23 cellular contexts compared by ENCODE assay signal in the genomic region with DNA sequence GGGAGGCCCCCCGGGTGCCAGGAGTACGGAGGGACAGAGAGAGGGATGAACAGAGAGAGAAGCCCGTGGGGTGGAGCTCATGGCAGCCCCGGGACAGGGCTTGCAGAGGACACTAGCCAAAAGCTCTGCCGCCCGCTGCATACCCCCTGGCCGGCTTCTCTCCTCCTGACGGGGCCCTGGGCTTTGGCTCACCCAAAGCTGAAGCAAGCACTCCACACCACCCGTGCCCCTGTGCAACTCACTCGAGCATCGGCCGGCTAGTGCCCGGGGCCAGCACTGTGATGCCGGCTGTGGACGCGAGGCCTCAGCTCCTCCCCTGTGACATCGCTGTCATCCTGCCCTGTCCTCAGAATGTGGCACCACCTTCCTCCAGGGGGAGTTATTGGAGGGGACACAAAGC.
"Had no signal": no experiment of that assay in that cellular context is flagged by ENCODE, and none has a peak within 500 bp of the region (broad histone marks: within the 10 kb centered on the region; RNA-seq: fewer than 3 reads in every experiment).

No MANE protein-coding gene starts in this region.

- H3K4me3 ChIP-seq: breast epithelium, gastroesophageal sphincter, ovary, psoas muscle, tibial nerve had no signal

- H3K27me3 ChIP-seq: neutrophil, ovary, tibial nerve had no signal

- H3K9me3 ChIP-seq: neutrophil, ovary, psoas muscle had no signal

- DNase-seq: activated CD4-positive, alpha-beta T cell treated with anti-CD3 and anti-CD28 coated beads for 48 hours; activated CD4-positive, alpha-beta T cell treated with anti-CD3 and anti-CD28 coated beads, Interleukin-2, amount 50 U/mL, for 48 hours; activated CD8-positive, alpha-beta memory T cell treated with anti-CD3 and anti-CD28 coated beads for 24 hours; activated CD8-positive, alpha-beta memory T cell treated with anti-CD3 and anti-CD28 coated beads, Interleukin-2, amount 50 U/mL, for 4 hours; activated naive CD4-positive, alpha-beta T cell; activated T-cell treated with anti-CD3 and anti-CD28 coated beads, Interleukin-2, amount 50 U/mL, for 48 hours; effector memory CD8-positive, alpha-beta T cell; hippocampal formation; immature natural killer cell; ovary; psoas muscle; stimulated activated naive CD4-positive, alpha-beta T cell treated with Interleukin-2 at 50 U/mL for 16 hours; SW 1271; T-helper 9 cell had no signal

- H3K27ac Mint-ChIP-seq: activated naive CD4-positive, alpha-beta T cell treated with anti-CD3 and anti-CD28 coated beads, Interleukin-2, amount 50 U/mL, for 72 hours; effector memory CD8-positive, alpha-beta T cell; immature natural killer cell; nephron; T-helper 1 cell treated with Interleukin-12 subunit alpha and Interleukin-12 subunit beta and Interleukin-4 antibody, amounts not matched to agents 30 μg/mL and 1 μg/mL, for 36 hours had no signal

- H3K27ac ChIP-seq: breast epithelium, gastroesophageal sphincter, neutrophil, ovary, psoas muscle, tibial nerve, VCaP had no signal

- ATAC-seq: activated naive CD4-positive, alpha-beta T cell treated with anti-CD3 and anti-CD28 coated beads, Interleukin-2, amount 50 U/mL, for 72 hours; effector memory CD8-positive, alpha-beta T cell; gastroesophageal sphincter; psoas muscle had no signal

- H3K4me1 ChIP-seq: breast epithelium, gastroesophageal sphincter, psoas muscle, tibial nerve had no signal

- H3K36me3 Mint-ChIP-seq: immature natural killer cell had no signal

- H3K4me1 Mint-ChIP-seq: central memory CD8-positive, alpha-beta T cell; immature natural killer cell; nephron had no signal

- H3K4me3 Mint-ChIP-seq: central memory CD8-positive, alpha-beta T cell; effector memory CD8-positive, alpha-beta T cell; immature natural killer cell; nephron; T-helper 1 cell treated with Interleukin-12 subunit alpha and Interleukin-12 subunit beta and Interleukin-4 antibody, amounts not matched to agents 30 μg/mL and 1 μg/mL, for 36 hours had no signal

- H3K36me3 ChIP-seq: breast epithelium, gastroesophageal sphincter, neutrophil, ovary, tibial nerve had no signal
